Comparison of ENCODE assay signal across 30 cellular contexts in genomic region chr3:146342971-146343370, GRCh38.
DNase-seq lines count a peak whose midpoint lies in the region; ATAC-seq, FAIRE-seq and TF ChIP-seq lines count a peak whose summit lies in the region.
"Had no signal": no experiment of that assay in that cellular context is flagged by ENCODE, and none has a peak within 500 bp of the region (broad histone marks: within the 10 kb centered on the region; RNA-seq: fewer than 3 reads in every experiment).

No MANE protein-coding gene starts in this region.

- no peaks in the 10 kb centered on the region for H3K36me3 ChIP-seq in GM23338 (ENCODE audit: insufficient read depth)
- H3K36me3 ChIP-seq in H1 (ENCODE audit: control insufficient read depth in 2 of 4, insufficient read depth in 4 of 4, low read length in 3 of 4) = no peaks in the 10 kb centered on the region
- H3K36me3 ChIP-seq in Caco-2 (ENCODE audit: control insufficient read depth, insufficient read depth, low read length) = no peaks in the 10 kb centered on the region
- no peaks in the 10 kb centered on the region for H3K36me3 ChIP-seq in trophoblast cell (ENCODE audit: control insufficient read depth in 1 of 2, insufficient read depth in 2 of 2, low read length in 2 of 2)
- H3K36me3 ChIP-seq: BLaER1 treated with 17β-estradiol and CSF1 and Interleukin-3, amounts not matched to agents 10 nM and 100 nM; colonic mucosa; esophagus squamous epithelium; heart left ventricle; Peyer's patch had no signal

- no peak for TF ChIP-seq POLR2A in H1 (IDR thresholded peaks at IDR 0.05; ENCODE audit: control extremely low read depth in 1 of 2, low read depth in 2 of 2, low read length in 2 of 2)

- H3K9ac ChIP-seq in H1 (replicated peaks in 1 of 4; ENCODE audit: extremely low read depth in 1 of 4, low read depth in 3 of 4, low read length in 3 of 4) = no peak overlapping the region
- H3K9ac ChIP-seq in trophoblast cell (ENCODE audit: low read length) = no peak overlapping the region
- H3K9ac ChIP-seq: BLaER1 treated with 17β-estradiol and CSF1 and Interleukin-3, amounts not matched to agents 10 nM and 100 nM had no signal

- no peak overlapping the region for H3K18ac ChIP-seq in H1 (ENCODE audit: extremely low read depth, low read length)
- no peak overlapping the region for H3K18ac ChIP-seq in trophoblast cell (ENCODE audit: low read length)

- peaks cover 13% of the 10 kb centered on the region; the same call in 1 of the 2 replicates for H3K9me2 ChIP-seq in GM23338 (ENCODE audit: insufficient read depth)

- H3K23ac ChIP-seq in H1 (ENCODE audit: insufficient read length) = peak overlapping the region; percentile 47
- H3K23ac ChIP-seq in trophoblast cell (ENCODE audit: low read length) = no peak overlapping the region

- no peak overlapping the region for H2BK15ac ChIP-seq in H1 (ENCODE audit: low read length)

- no TSS peak for BruUV-seq in Caco-2 (replicated peaks; lab: Mats Ljungman, UMichigan)

- no peak overlapping the region for H3K14ac ChIP-seq in H1 (ENCODE audit: insufficient read length)
- H3K14ac ChIP-seq in trophoblast cell (ENCODE audit: low read length) = no peak overlapping the region

- no peak overlapping the region for H4K8ac ChIP-seq in H1 (ENCODE audit: extremely low read depth, insufficient read depth, low read length)
- no peak overlapping the region for H4K8ac ChIP-seq in trophoblast cell (ENCODE audit: low read depth, low read length)

- H3K9me3 Mint-ChIP-seq in GM23338 (no peaks in the 10 kb centered on the region), Caco-2 (ENCODE audit: unreplicated experiment) (no peaks in the 10 kb centered on the region)
- H3K9me3 Mint-ChIP-seq: activated naive CD8-positive, alpha-beta T cell treated with anti-CD3 and anti-CD28 coated beads, Interleukin-2, amount 10 ng/mL, durations not matched to agents 7 days and 5 days; activated T-helper 17 cell treated with anti-CD3 and anti-CD28 coated beads, Interleukin-2, amount 50 U/mL, for 72 hours; brain; naive B cell had no signal

- H2BK12ac ChIP-seq in H1 (ENCODE audit: low read depth, low read length) (no peak overlapping the region), trophoblast cell (ENCODE audit: low read length) (no peak overlapping the region)

- H2BK5ac ChIP-seq in H1 (ENCODE audit: low read depth, low read length) = no peak overlapping the region
- H2BK5ac ChIP-seq in trophoblast cell (ENCODE audit: low read depth, low read length, poor library complexity) = no peak overlapping the region

- 0 out of 2 replicates have a peak, but pooled peaks cover 4% of the 10 kb centered on the region for H3F3A ChIP-seq in GM23338 (replicated peaks; ENCODE audit: low read depth)

- peaks cover 2% of the 10 kb centered on the region for H3K27me3 Mint-ChIP-seq in GM23338 (ENCODE audit: insufficient read depth, low read depth, poor library complexity)
- no peaks in the 10 kb centered on the region for H3K27me3 Mint-ChIP-seq in Caco-2 (ENCODE audit: insufficient read depth, unreplicated experiment)
- H3K27me3 Mint-ChIP-seq: activated T-helper 17 cell treated with anti-CD3 and anti-CD28 coated beads, Interleukin-2, amount 50 U/mL, for 72 hours had no signal

- H2AK5ac ChIP-seq in H1 (ENCODE audit: low read depth, low read length) = 0 out of 2 replicates have a peak overlapping the region, but pooled peaks have one; percentile 3
- H2AK5ac ChIP-seq in trophoblast cell (ENCODE audit: low read length) = no peak overlapping the region

- H2AFZ ChIP-seq in GM23338 = peak overlapping the region; percentile 49; the same call in 1 of the 2 replicates
- no peak overlapping the region for H2AFZ ChIP-seq in H1 (ENCODE audit: low read length)
- no peak overlapping the region for H2AFZ ChIP-seq in trophoblast cell (ENCODE audit: insufficient read depth, low read length, poor library complexity)

- H3K4ac ChIP-seq in H1 (replicated peaks; ENCODE audit: insufficient read length, low read depth, low read length) = no peak overlapping the region
- no peak overlapping the region for H3K4ac ChIP-seq in trophoblast cell (ENCODE audit: low read depth, low read length)

- H3K27ac Mint-ChIP-seq in GM23338 (no peak overlapping the region), Caco-2 (ENCODE audit: unreplicated experiment) (no peak overlapping the region)
- H3K27ac Mint-ChIP-seq: activated naive CD8-positive, alpha-beta T cell treated with anti-CD3 and anti-CD28 coated beads, Interleukin-2, amount 10 ng/mL, durations not matched to agents 7 days and 5 days; activated T-helper 17 cell treated with anti-CD3 and anti-CD28 coated beads, Interleukin-2, amount 50 U/mL, for 72 hours; brain; naive B cell; WTC11 had no signal

- H2BK120ac ChIP-seq in H1 (replicated peaks; ENCODE audit: low read depth, low read length) (no peak overlapping the region), trophoblast cell (ENCODE audit: insufficient read depth, low read length, poor library complexity) (no peak overlapping the region)

- POLR2A ChIA-PET in H1 (lab: Charles Lee; ENCODE audit: partially characterized antibody) = no interaction called here
- POLR2A ChIA-PET in Caco-2 (lab: Charles Lee) = no interaction called here

- H3K4me3 Mint-ChIP-seq in GM23338 (no peak overlapping the region), Caco-2 (ENCODE audit: unreplicated experiment) (no peak overlapping the region)
- H3K4me3 Mint-ChIP-seq: activated naive CD8-positive, alpha-beta T cell treated with anti-CD3 and anti-CD28 coated beads, Interleukin-2, amount 10 ng/mL, durations not matched to agents 7 days and 5 days; activated T-helper 17 cell treated with anti-CD3 and anti-CD28 coated beads, Interleukin-2, amount 50 U/mL, for 72 hours; brain; naive B cell; WTC11 had no signal

- CTCF ChIA-PET in H1 (lab: Charles Lee; ENCODE audit: partially characterized antibody) (interaction anchor here (0.9 to 1.1 kb wide), 2 partner anchors 10 to 251 kb away, joined by 3 read pairs; no protein-coding TSS in a partner anchor), Caco-2 (lab: Charles Lee) (no interaction called here)

- TF ChIP-seq RAD21 in H1 (IDR thresholded peaks at IDR 0.05 in 1 of 2, conservative IDR thresholded peaks at IDR 0.05 in 1 of 2; ENCODE audit: low read depth in 2 of 2, low read length in 2 of 2) = no peak

- no peak overlapping the region for H2BK20ac ChIP-seq in H1 (ENCODE audit: low read length)

- H3K9me3 ChIP-seq in H1 (ENCODE audit: insufficient read depth in 2 of 2, low read depth in 1 of 2, low read length in 1 of 2) = no peaks in the 10 kb centered on the region
- no peaks in the 10 kb centered on the region for H3K9me3 ChIP-seq in Caco-2
- H3K9me3 ChIP-seq in trophoblast cell (ENCODE audit: insufficient read depth, low read depth, low read length) = no peaks in the 10 kb centered on the region
- H3K9me3 ChIP-seq: BLaER1 treated with 17β-estradiol and CSF1 and Interleukin-3, amounts not matched to agents 10 nM and 100 nM; colonic mucosa; esophagus squamous epithelium; heart left ventricle; Peyer's patch had no signal

- no peaks in the 10 kb centered on the region for H3K23me2 ChIP-seq in H1 (ENCODE audit: low read depth, low read length)

- DNase-seq in AG09309 (ENCODE audit: low read depth) (peak; percentile 16), GM23338 (ENCODE audit: low spot score) (no peak), H1 (ENCODE audit: low read depth in 1 of 2, low spot score in 2 of 2) (no peak), iris pigment epithelial cell (ENCODE audit: low read depth) (peak; percentile 41), Caco-2 (no peak), trophoblast cell (no peak)
- no peak for DNase-seq in activated T-cell treated with anti-CD3 and anti-CD28 coated beads, Interleukin-2, amount 50 U/mL, for 1 hour
- DNase-seq in stimulated activated CD4-positive, alpha-beta T cell treated with anti-CD3 and anti-CD28 coated beads, Interleukin-2, amount 100 ng/mL, for 48 hours = no peak
- DNase-seq: activated CD4-positive, alpha-beta T cell treated with anti-CD3 and anti-CD28 coated beads, Interleukin-2, amount 50 U/mL, for 4 hours; activated CD8-positive, alpha-beta memory T cell treated with anti-CD3 and anti-CD28 coated beads, Interleukin-2, amount 50 U/mL, for 4 hours; activated naive CD8-positive, alpha-beta T cell treated with anti-CD3 and anti-CD28 coated beads, Interleukin-2, amount 10 ng/mL, durations not matched to agents 7 days and 5 days; colonic mucosa; esophagus squamous epithelium; heart left ventricle; Kasumi-1; left cardiac atrium; MV-4-11; naive B cell; NCI-H1694; NCI-H510A; nucleus accumbens; Peyer's patch; stimulated activated CD4-positive, alpha-beta T cell treated with anti-CD3 and anti-CD28 coated beads, Interleukin-2, amount 100 ng/mL, for 24 hours had no signal

- intact Hi-C loops in Caco-2 (cut with micrococcal nuclease; ENCODE audit: unreplicated experiment) = no loop called here

- H3K27ac ChIP-seq in GM23338 (ENCODE audit: low read depth) (no peak overlapping the region), H1 (ENCODE audit: low read depth, low read length) (no peak overlapping the region), trophoblast cell (ENCODE audit: low read depth, low read length) (no peak overlapping the region)
- H3K27ac ChIP-seq: BLaER1 treated with 17β-estradiol and CSF1 and Interleukin-3, amounts not matched to agents 10 nM and 100 nM; colonic mucosa; heart left ventricle; HL-60; Peyer's patch; skin epidermis had no signal

- no peak overlapping the region for H3K4me2 ChIP-seq in GM23338
- H3K4me2 ChIP-seq in H1 (ENCODE audit: insufficient read depth in 1 of 2, low read depth in 2 of 2, low read length in 2 of 2) = no peak overlapping the region
- no peak overlapping the region for H3K4me2 ChIP-seq in trophoblast cell (ENCODE audit: low read length)
- H3K4me2 ChIP-seq: BLaER1 treated with 17β-estradiol and CSF1 and Interleukin-3, amounts not matched to agents 10 nM and 100 nM had no signal

- no peak for TF ChIP-seq EP300 in H1 (IDR thresholded peaks at IDR 0.05; ENCODE audit: borderline replicate concordance in 1 of 2, low read depth in 2 of 2, low read length in 2 of 2)

- H3K79me2 ChIP-seq in GM23338 (replicated peaks; ENCODE audit: insufficient read depth) = no peaks in the 10 kb centered on the region
- H3K79me2 ChIP-seq in H1 (ENCODE audit: control insufficient read depth in 1 of 2, insufficient read depth in 2 of 2, low read length in 2 of 2) = no peaks in the 10 kb centered on the region
- H3K79me2 ChIP-seq in trophoblast cell (ENCODE audit: control insufficient read depth, insufficient read depth, low read length, poor library complexity) = no peaks in the 10 kb centered on the region

- H4K91ac ChIP-seq in H1 (replicated peaks; ENCODE audit: insufficient read length, low read length) (no peak overlapping the region), trophoblast cell (ENCODE audit: low read depth, low read length) (no peak overlapping the region)

- H3K56ac ChIP-seq in H1 (replicated peaks; ENCODE audit: insufficient read length, low read depth, low read length) = no peak overlapping the region

- H4K20me1 ChIP-seq in GM23338 (replicated peaks; ENCODE audit: insufficient read depth) (no peaks in the 10 kb centered on the region), H1 (replicated peaks in 1 of 2; ENCODE audit: control insufficient read depth in 1 of 2, insufficient read depth in 2 of 2, low read length in 2 of 2) (no peaks in the 10 kb centered on the region)
- H4K20me1 ChIP-seq: BLaER1 treated with 17β-estradiol and CSF1 and Interleukin-3, amounts not matched to agents 10 nM and 100 nM had no signal

- H4K12ac ChIP-seq in trophoblast cell (ENCODE audit: low read depth, low read length) = no peak overlapping the region

- H3K4me1 Mint-ChIP-seq in GM23338 (peaks cover 22% of the 10 kb centered on the region), Caco-2 (ENCODE audit: low read depth, unreplicated experiment) (no peaks in the 10 kb centered on the region)
- H3K4me1 Mint-ChIP-seq: activated naive CD8-positive, alpha-beta T cell treated with anti-CD3 and anti-CD28 coated beads, Interleukin-2, amount 10 ng/mL, durations not matched to agents 7 days and 5 days; activated T-helper 17 cell treated with anti-CD3 and anti-CD28 coated beads, Interleukin-2, amount 50 U/mL, for 72 hours; brain; naive B cell had no signal

- no peak for FAIRE-seq in H1 (lab: Jason Lieb, UNC)

- no peak overlapping the region for H4K5ac ChIP-seq in H1 (ENCODE audit: insufficient read length, low read depth, low read length)

- H3K36me3 Mint-ChIP-seq in GM23338 (ENCODE audit: low read depth) = peaks cover 5% of the 10 kb centered on the region; the same call in 1 of the 3 replicates
- no peaks in the 10 kb centered on the region for H3K36me3 Mint-ChIP-seq in Caco-2 (ENCODE audit: insufficient read depth, unreplicated experiment)
- H3K36me3 Mint-ChIP-seq: activated naive CD8-positive, alpha-beta T cell treated with anti-CD3 and anti-CD28 coated beads, Interleukin-2, amount 10 ng/mL, durations not matched to agents 7 days and 5 days; brain; naive B cell had no signal

- no peak for ATAC-seq in GM23338
- ATAC-seq: activated T-helper 17 cell treated with anti-CD3 and anti-CD28 coated beads, Interleukin-2, amount 50 U/mL, for 72 hours; HCT116; heart left ventricle; left cardiac atrium; WTC11 had no signal

- TF ChIP-seq CTCF in AG09309 (IDR thresholded peaks at IDR 0.05; ENCODE audit: control insufficient read depth, insufficient read depth, low read depth, low read length, missing control alignments) (no peak), GM23338 (conservative IDR thresholded peaks at IDR 0.05; ENCODE audit: low read depth in 2 of 2) (no peak), H1 (IDR thresholded peaks at IDR 0.05; ENCODE audit: control extremely low read depth in 1 of 3, insufficient read depth in 1 of 3, low read depth in 1 of 3, low read length in 3 of 3) (no peak), Caco-2 (IDR thresholded peaks at IDR 0.05; ENCODE audit: insufficient read depth in 1 of 2, low read depth in 1 of 2, low read length in 1 of 2, severe bottlenecking in 1 of 2, unreplicated experiment in 1 of 2) (no peak)

- H3K79me1 ChIP-seq in H1 (ENCODE audit: low read depth, low read length) (no peaks in the 10 kb centered on the region), trophoblast cell (ENCODE audit: low read length) (no peaks in the 10 kb centered on the region)

- peaks cover 21% of the 10 kb centered on the region for H3K4me1 ChIP-seq in GM23338 (ENCODE audit: insufficient read depth)
- peaks cover 0 to 7% (median 4%) of the 10 kb centered on the region in 4 experiments; a peak in 3 of 7 replicates for H3K4me1 ChIP-seq in H1 (replicated peaks in 1 of 4; ENCODE audit: control insufficient read depth in 3 of 4, insufficient read depth in 4 of 4, low read length in 3 of 4)
- H3K4me1 ChIP-seq in Caco-2 = no peaks in the 10 kb centered on the region
- no peaks in the 10 kb centered on the region for H3K4me1 ChIP-seq in trophoblast cell (ENCODE audit: control insufficient read depth in 1 of 2, insufficient read depth in 2 of 2, low read length in 2 of 2)
- H3K4me1 ChIP-seq: BLaER1 treated with 17β-estradiol and CSF1 and Interleukin-3, amounts not matched to agents 10 nM and 100 nM; colonic mucosa; esophagus squamous epithelium; heart left ventricle; Peyer's patch had no signal

- H3K27me3 ChIP-seq in GM23338 (ENCODE audit: insufficient read depth) = no peaks in the 10 kb centered on the region
- H3K27me3 ChIP-seq in H1 (replicated peaks in 1 of 4; ENCODE audit: control insufficient read depth in 3 of 4, extremely low read depth in 1 of 4, insufficient read depth in 3 of 4, low read length in 3 of 4) = no peaks in the 10 kb centered on the region
- no peaks in the 10 kb centered on the region for H3K27me3 ChIP-seq in Caco-2 (replicated peaks; ENCODE audit: control insufficient read depth, insufficient read depth, low read length)
- no peaks in the 10 kb centered on the region for H3K27me3 ChIP-seq in trophoblast cell (ENCODE audit: insufficient read depth, low read length)
- H3K27me3 ChIP-seq: BLaER1 treated with 17β-estradiol and CSF1 and Interleukin-3, amounts not matched to agents 10 nM and 100 nM; colonic mucosa; esophagus squamous epithelium; heart left ventricle; Peyer's patch had no signal

- no peak overlapping the region for H3K4me3 ChIP-seq in AG09309 (ENCODE audit: control insufficient read depth, low read depth, low read length)
- no peak overlapping the region for H3K4me3 ChIP-seq in GM23338
- H3K4me3 ChIP-seq in H1 (ENCODE audit: extremely low read depth in 1 of 4, insufficient read depth in 2 of 4, low read depth in 3 of 4, low read length in 4 of 4) = no peak overlapping the region
- H3K4me3 ChIP-seq in Caco-2 (ENCODE audit: low read depth, low read length) = no peak overlapping the region
- H3K4me3 ChIP-seq in trophoblast cell (ENCODE audit: low read depth, low read length) = no peak overlapping the region
- H3K4me3 ChIP-seq: BLaER1 treated with 17β-estradiol and CSF1 and Interleukin-3, amounts not matched to agents 10 nM and 100 nM; colonic mucosa; esophagus squamous epithelium; heart left ventricle; Peyer's patch; skin epidermis had no signal

Comparison
In these comparisons a context has a peak if more than half of its experiments do, and no peak if none do; other contexts are left out.
1. DNase-seq: peak in AG09309 (single experiment) and iris pigment epithelial cell (single experiment); none in GM23338 (single experiment), H1 (0 of 2), Caco-2 (0 of 2), activated T-cell treated with anti-CD3 and anti-CD28 coated beads, Interleukin-2, amount 50 U/mL, for 1 hour (single experiment), trophoblast cell (0 of 2) and stimulated activated CD4-positive, alpha-beta T cell treated with anti-CD3 and anti-CD28 coated beads, Interleukin-2, amount 100 ng/mL, for 48 hours (0 of 2).